In the genomic region with DNA sequence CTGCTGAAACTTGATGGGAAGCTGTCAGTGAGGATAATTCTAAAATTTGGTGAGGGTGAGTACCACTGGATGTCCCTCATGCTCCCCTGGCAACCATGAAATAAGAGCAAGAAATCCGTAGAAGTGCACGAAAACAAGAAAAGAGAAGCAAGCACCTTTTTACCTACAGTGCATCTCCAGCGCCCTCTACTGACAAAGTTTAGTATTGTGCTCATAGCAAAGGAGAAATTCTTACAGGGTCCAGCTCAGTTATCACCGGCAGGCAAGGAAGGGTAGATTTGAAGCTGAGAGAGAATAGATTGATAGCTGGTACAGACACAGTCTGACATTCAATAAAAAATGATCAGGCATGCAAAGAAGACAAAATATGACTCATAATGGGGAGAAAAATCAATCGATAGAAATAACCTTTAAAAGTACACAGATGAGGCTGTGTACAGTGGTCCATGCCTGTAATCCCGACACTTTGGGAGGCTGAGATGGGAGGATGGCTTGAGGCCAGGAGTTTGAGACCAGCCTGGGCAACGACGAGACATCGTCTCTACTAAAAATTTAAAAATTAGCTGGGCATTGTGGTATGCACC, we compare ENCODE assay signal across 11 cellular contexts. TPM values are rescaled to one million over a fixed set of nuclear protein-coding genes. Genes with fewer than 3 reads are reported as not detected.
DNase-seq lines count a peak whose midpoint lies in the region; ATAC-seq, FAIRE-seq and TF ChIP-seq lines count a peak whose summit lies in the region.
"Had no signal": no experiment of that assay in that cellular context is flagged by ENCODE, and none has a peak within 500 bp of the region (broad histone marks: within the 10 kb centered on the region; RNA-seq: fewer than 3 reads in every experiment).

No MANE protein-coding gene starts in this region.

- H3K4me1 ChIP-seq in A673 (ENCODE audit: insufficient read depth, low read length, poor library complexity, severe bottlenecking), result no peaks in the 10 kb centered on the region

- ATAC-seq in GM21526 (IDR thresholded peaks at IDR 0.05; ENCODE audit: low FRiP score, unreplicated experiment), result no peak
- ATAC-seq: T-cell had no signal

- CTCF ChIA-PET in A673 (lab: Charles Lee), result no interaction called here

- H3K36me3 ChIP-seq in A673 (ENCODE audit: insufficient read depth, low read length, poor library complexity, severe bottlenecking), result no peaks in the 10 kb centered on the region
- H3K36me3 ChIP-seq: ovary had no signal

- intact Hi-C loops in A673 (cut with micrococcal nuclease; ENCODE audit: unreplicated experiment), result no loop called here

- BruUV-seq in A673 (replicated peaks; lab: Mats Ljungman, UMichigan), result no TSS peak

- FAIRE-seq in D721Med (lab: Jason Lieb, UNC), result no peak

- H3K27me3 ChIP-seq in A673 (replicated peaks; ENCODE audit: insufficient read depth, low read depth, low read length, poor library complexity), result no peaks in the 10 kb centered on the region
- H3K27me3 ChIP-seq: ovary had no signal

- H3K9me3 ChIP-seq in A673 (ENCODE audit: low read depth, low read length, poor library complexity, severe bottlenecking), result peaks cover 12% of the 10 kb centered on the region
- H3K9me3 ChIP-seq: ovary had no signal

- H3K27ac ChIP-seq in A673 (ENCODE audit: low read depth, low read length, poor library complexity, severe bottlenecking), result no peak overlapping the region
- H3K27ac ChIP-seq in substantia nigra (ENCODE audit: low read depth, low read length, poor library complexity, severe bottlenecking), result no peak overlapping the region
- H3K27ac ChIP-seq: ovary had no signal

- no peak overlapping the region for H3K4me3 ChIP-seq in A673 (ENCODE audit: low read depth, low read length, poor library complexity, severe bottlenecking)
- no peak overlapping the region for H3K4me3 ChIP-seq in epithelial cell of proximal tubule (ENCODE audit: low read depth, low read length)
- H3K4me3 ChIP-seq: ovary had no signal

- POLR2A ChIA-PET in A673 (lab: Charles Lee; ENCODE audit: low non-redundant PET), result interaction anchor here (0.6 kb wide), 1 partner anchor 42 kb away, joined by 3 read pairs; no protein-coding TSS in a partner anchor

- DNase-seq in A673 (ENCODE audit: low spot score) (peak; percentile 42), D721Med (ENCODE audit: insufficient read length, low spot score) (no peak), NCI-H69 (lab: John Stamatoyannopoulos, UW) (peak; percentile 52), epithelial cell of proximal tubule (ENCODE audit: low read depth) (no peak), substantia nigra (lab: John Stamatoyannopoulos, UW) (no peak), HK-2 (ENCODE audit: unreplicated experiment) (no peak), nucleus accumbens (lab: John Stamatoyannopoulos, UW) (no peak)
- DNase-seq: GOT3, ovary, T-cell had no signal

- TF ChIP-seq CTCF in A673 (conservative IDR thresholded peaks at IDR 0.05; ENCODE audit: low read depth, low read length), result peak; percentile 53
- TF ChIP-seq CTCF in D721Med (IDR thresholded peaks at IDR 0.05; ENCODE audit: insufficient read depth, missing control alignments), result peak; percentile 44
- TF ChIP-seq CTCF in epithelial cell of proximal tubule (conservative IDR thresholded peaks at IDR 0.05; ENCODE audit: low read depth, low read length), result peak; percentile 59

RNA-seq across cellular contexts. Expression of gene TEX2, which starts 28.3 kb away (rescaled TPM):
- total RNA-seq in A673 (2021) (16.1 and 17.5 TPM in 2 replicates), epithelial cell of proximal tubule (11.0 and 11.6 TPM in 2 replicates)

Comparison
In these comparisons a context has a peak if more than half of its experiments do, and no peak if none do; other contexts are left out.
1. DNase-seq: peak in A673 (single experiment) and NCI-H69 (single experiment); none in D721Med (single experiment), epithelial cell of proximal tubule (single experiment), substantia nigra (0 of 49), HK-2 (single experiment) and nucleus accumbens (0 of 56).
2. Peak in every context shown above with its lines, with median percentiles within 50 percentile points of each other: CTCF ChIP-seq.